1 cellular context compared by ENCODE assay signal in genomic region chr10:97494151-97494550, GRCh38.
TF ChIP-seq lines count a peak whose summit lies in the region.

No MANE protein-coding gene starts in this region.

TF ChIP-seq in endothelial cell of umbilical vein, 7 proteins besides CTCF, POLR2A, EP300 and RAD21:
- TF ChIP-seq POLR2AphosphoS5 (IDR thresholded peaks at IDR 0.05; ENCODE audit: insufficient read depth, low read depth, low read length) (no peak), JUN (IDR thresholded peaks at IDR 0.05; ENCODE audit: borderline replicate concordance, insufficient read depth, insufficient read length, low read depth) (no peak)
